In genomic region chr9:91433180-91433579, GRCh38 we compare ENCODE assay signal across 8 cellular contexts. TPM values are rescaled to one million over a fixed set of nuclear protein-coding genes. Genes with fewer than 3 reads are reported as not detected.
A peak's percentile ranks its signal among the peaks of the same experiment; 100 is the strongest.
DNase-seq lines count a peak whose midpoint lies in the region; ATAC-seq and TF ChIP-seq lines count a peak whose summit lies in the region.

No MANE protein-coding gene starts in this region.

- TF ChIP-seq CTCF in AG04450 (IDR thresholded peaks at IDR 0.05; ENCODE audit: low read depth, low read length) (peak; percentile 58), GM12874 (IDR thresholded peaks at IDR 0.05; ENCODE audit: insufficient read depth, low read depth, low read length) (peak; percentile 29; the same call in 1 of the 2 replicates)

- POLR2A ChIA-PET in AG04450 (lab: Yijun Ruan, JAX): interaction anchor here (0.5 to 1.2 kb wide), 4 partner anchors 9 to 373 kb away, joined by 3 to 7 read pairs (median 4); partner anchors contain the start of gene NFIL3

- CTCF ChIA-PET in AG04450 (lab: Charles Lee): interaction anchor here (0.6 to 2.4 kb wide), 13 partner anchors 9 to 518 kb away, joined by 3 to 22 read pairs (median 3); no protein-coding TSS in a partner anchor

- no peaks in the 10 kb centered on the region for H3K9me3 ChIP-seq in AG04450 (ENCODE audit: control insufficient read depth, insufficient read depth, low read length)

- H3K27ac ChIP-seq in AG04450 (ENCODE audit: low read depth, low read length): no peak overlapping the region

- ATAC-seq in HG02973 (IDR thresholded peaks at IDR 0.05; ENCODE audit: unreplicated experiment) (no peak), GM18519 (IDR thresholded peaks at IDR 0.05; ENCODE audit: low FRiP score, unreplicated experiment) (no peak)

- DNase-seq in AG04450 (ENCODE audit: low read depth, low spot score) (peak; percentile 90), RPMI8226 (peak; percentile 42), epidermal melanocyte (ENCODE audit: insufficient read length, low spot score) (peak; percentile 56), non-pigmented ciliary epithelial cell (ENCODE audit: low read depth) (peak; percentile 93), NCI-H1694 treated with DMSO at 0.1 percent for 48 hours (lab: John Stamatoyannopoulos, UW) (no peak)

- H3K4me3 ChIP-seq in AG04450 (ENCODE audit: low read depth, low read length): no peak overlapping the region

- no peaks in the 10 kb centered on the region for H3K27me3 ChIP-seq in AG04450 (ENCODE audit: control insufficient read depth, insufficient read depth, low read length)

RNA-seq across cellular contexts. Expression of gene NFIL3, which starts 9.5 kb away (rescaled TPM):
- polyA plus RNA-seq in AG04450 (2011; rRNA removed): 30.2 and 30.3 TPM in 2 replicates
- 23.6 and 32.1 TPM in 2 replicates for polyA minus RNA-seq in AG04450 (2011; rRNA and poly(A)+ RNA removed)
